ENCODE assay signal across 9 cellular contexts in the genomic region with DNA sequence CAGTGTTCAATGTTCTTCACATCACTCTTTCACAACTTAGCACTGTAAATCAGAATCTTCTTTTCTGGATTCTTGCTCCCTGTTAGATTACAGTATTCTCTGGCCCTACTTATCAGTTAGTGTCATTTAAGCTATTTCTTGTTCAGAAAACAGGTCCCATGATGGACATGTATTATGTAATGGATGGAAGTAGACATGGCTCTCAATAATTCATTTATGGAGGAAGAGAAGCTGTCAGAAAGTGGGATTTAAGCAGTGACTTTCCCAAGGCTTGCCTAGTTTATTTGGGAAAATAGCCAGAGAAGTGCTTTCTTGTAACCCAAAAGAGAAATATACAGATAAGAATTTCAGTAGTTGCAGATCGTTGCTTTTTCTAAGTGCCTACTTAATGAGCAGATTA. TPM values are rescaled to one million over a fixed set of nuclear protein-coding genes. Genes with fewer than 3 reads are reported as not detected.
DNase-seq lines count a peak whose midpoint lies in the region; ATAC-seq and TF ChIP-seq lines count a peak whose summit lies in the region.
"Had no signal": no experiment of that assay in that cellular context is flagged by ENCODE, and none has a peak within 500 bp of the region (broad histone marks: within the 10 kb centered on the region; RNA-seq: fewer than 3 reads in every experiment).

No MANE protein-coding gene starts in this region.

- no peaks in the 10 kb centered on the region for H3K36me3 ChIP-seq in SU-DHL-6 (ENCODE audit: low read length)

- DNase-seq in activated CD4-positive, alpha-beta T cell treated with anti-CD3 and anti-CD28 coated beads, Interleukin-2, amount 10 ng/mL, durations not matched to agents 24 days and 14 days: no peak
- DNase-seq in activated CD4-positive, alpha-beta T cell treated with anti-CD3 and anti-CD28 coated beads for 4 hours: no peak
- peak; percentile 12 for DNase-seq in fibroblast of mammary gland (ENCODE audit: low read depth)
- no peak for DNase-seq in skeletal muscle cell (ENCODE audit: low read depth)
- DNase-seq: SHP77 treated with DMSO at 0.1 percent for 48 hours had no signal

- no peak overlapping the region for H3K27ac ChIP-seq in SU-DHL-6 (ENCODE audit: low read depth, low read length)

- ATAC-seq in GM18517 (IDR thresholded peaks at IDR 0.05; ENCODE audit: unreplicated experiment) (no peak), GM21737 (IDR thresholded peaks at IDR 0.05; ENCODE audit: unreplicated experiment) (no peak)
- ATAC-seq in stimulated activated memory B cell treated with anti-CD40 and anti-IgM and Interleukin-4, amounts not matched to agents 10 μg/mL and 1 μg/mL and 100 μg/mL, for 72 hours: no peak

- H3K9me3 ChIP-seq in SU-DHL-6 (ENCODE audit: insufficient read depth, low read length): no peaks in the 10 kb centered on the region

- H3K4me1 Mint-ChIP-seq in activated CD4-positive, alpha-beta T cell treated with anti-CD3 and anti-CD28 coated beads, Interleukin-2, amount 10 ng/mL, durations not matched to agents 24 days and 14 days: peaks cover 39% of the 10 kb centered on the region
- H3K4me1 Mint-ChIP-seq in stimulated activated memory B cell treated with anti-CD40 and anti-IgM and Interleukin-4, amounts not matched to agents 10 μg/mL and 1 μg/mL and 100 μg/mL, for 72 hours: peaks cover 38% of the 10 kb centered on the region

- peaks cover 2% of the 10 kb centered on the region for H3K27me3 Mint-ChIP-seq in activated CD4-positive, alpha-beta T cell treated with anti-CD3 and anti-CD28 coated beads, Interleukin-2, amount 10 ng/mL, durations not matched to agents 24 days and 14 days
- no peaks in the 10 kb centered on the region for H3K27me3 Mint-ChIP-seq in stimulated activated memory B cell treated with anti-CD40 and anti-IgM and Interleukin-4, amounts not matched to agents 10 μg/mL and 1 μg/mL and 100 μg/mL, for 72 hours

- H4K20me1 ChIP-seq in SU-DHL-6 (ENCODE audit: low read depth, low read length): peaks cover 11% of the 10 kb centered on the region; the same call in 1 of the 2 replicates

- H3K27ac Mint-ChIP-seq in activated CD4-positive, alpha-beta T cell treated with anti-CD3 and anti-CD28 coated beads, Interleukin-2, amount 10 ng/mL, durations not matched to agents 24 days and 14 days: no peak overlapping the region
- no peak overlapping the region for H3K27ac Mint-ChIP-seq in stimulated activated memory B cell treated with anti-CD40 and anti-IgM and Interleukin-4, amounts not matched to agents 10 μg/mL and 1 μg/mL and 100 μg/mL, for 72 hours

- intact Hi-C loops in activated CD4-positive, alpha-beta T cell treated with anti-CD3 and anti-CD28 coated beads, Interleukin-2, amount 10 ng/mL, durations not matched to agents 24 days and 14 days (cut with micrococcal nuclease): loop anchor here (5.0 kb wide), 2 partner anchors 105 to 600 kb away; a partner anchor contains a TSS

- no peaks in the 10 kb centered on the region for H3K9me2 ChIP-seq in SU-DHL-6 (replicated peaks; ENCODE audit: insufficient read depth, low read length)

- H3K36me3 Mint-ChIP-seq in activated CD4-positive, alpha-beta T cell treated with anti-CD3 and anti-CD28 coated beads, Interleukin-2, amount 10 ng/mL, durations not matched to agents 24 days and 14 days (ENCODE audit: low read depth): peaks cover 4% of the 10 kb centered on the region
- H3K36me3 Mint-ChIP-seq in stimulated activated memory B cell treated with anti-CD40 and anti-IgM and Interleukin-4, amounts not matched to agents 10 μg/mL and 1 μg/mL and 100 μg/mL, for 72 hours: no peaks in the 10 kb centered on the region

- no peaks in the 10 kb centered on the region for H3K9me3 Mint-ChIP-seq in activated CD4-positive, alpha-beta T cell treated with anti-CD3 and anti-CD28 coated beads, Interleukin-2, amount 10 ng/mL, durations not matched to agents 24 days and 14 days
- no peaks in the 10 kb centered on the region for H3K9me3 Mint-ChIP-seq in stimulated activated memory B cell treated with anti-CD40 and anti-IgM and Interleukin-4, amounts not matched to agents 10 μg/mL and 1 μg/mL and 100 μg/mL, for 72 hours

- no peak overlapping the region for H2AFZ ChIP-seq in SU-DHL-6 (ENCODE audit: low read depth, low read length, severe bottlenecking)

- TF ChIP-seq CTCF in SU-DHL-6 (IDR thresholded peaks at IDR 0.05; ENCODE audit: insufficient read depth, low read length, poor library complexity, severe bottlenecking) (no peak), fibroblast of mammary gland (conservative IDR thresholded peaks at IDR 0.05; ENCODE audit: control insufficient read depth, insufficient read depth, low read depth, low read length) (no peak)

- H3K79me2 ChIP-seq in SU-DHL-6 (ENCODE audit: insufficient read depth, low read length): 0 out of 2 replicates have a peak, but pooled peaks cover 11% of the 10 kb centered on the region

- peak overlapping the region; percentile 100 for H3K4me3 Mint-ChIP-seq in activated CD4-positive, alpha-beta T cell treated with anti-CD3 and anti-CD28 coated beads, Interleukin-2, amount 10 ng/mL, durations not matched to agents 24 days and 14 days
- H3K4me3 Mint-ChIP-seq in stimulated activated memory B cell treated with anti-CD40 and anti-IgM and Interleukin-4, amounts not matched to agents 10 μg/mL and 1 μg/mL and 100 μg/mL, for 72 hours: no peak overlapping the region

- peak overlapping the region; percentile 82 for H3K4me2 ChIP-seq in SU-DHL-6 (ENCODE audit: low read depth, low read length, poor library complexity, severe bottlenecking)

- H3K27me3 ChIP-seq in SU-DHL-6 (ENCODE audit: low read length): no peaks in the 10 kb centered on the region

- 0 out of 2 replicates have a peak overlapping the region, but pooled peaks have one; percentile 72 for H3K9ac ChIP-seq in SU-DHL-6 (ENCODE audit: low read length)

- H3K4me3 ChIP-seq in SU-DHL-6 (ENCODE audit: insufficient read depth, low read length, poor library complexity, severe bottlenecking) (no peak overlapping the region), fibroblast of mammary gland (ENCODE audit: control insufficient read depth, low read depth, low read length) (peak overlapping the region; percentile 74), skeletal muscle cell (ENCODE audit: low read depth, low read length) (peak overlapping the region; percentile 81)

- peaks cover 23% of the 10 kb centered on the region for H3F3A ChIP-seq in SU-DHL-6 (ENCODE audit: insufficient read depth)

RNA-seq across cellular contexts. Expression of a gene that starts 1.6 kb away (rescaled TPM):
- total RNA-seq in activated CD4-positive, alpha-beta T cell treated with anti-CD3 and anti-CD28 coated beads, Interleukin-2, amount 10 ng/mL, durations not matched to agents 24 days and 14 days: 30.8 and 31.6 TPM in 2 replicates

RNA-seq across cellular contexts. Expression of a gene that starts 43.2 kb away (rescaled TPM):
- total RNA-seq in activated CD4-positive, alpha-beta T cell treated with anti-CD3 and anti-CD28 coated beads, Interleukin-2, amount 10 ng/mL, durations not matched to agents 24 days and 14 days: 15.2 and 15.7 TPM in 2 replicates
